In genomic region chr9:98127226-98127625, GRCh38 we compare ENCODE assay signal across 28 cellular contexts. TPM values are rescaled to one million over a fixed set of nuclear protein-coding genes. Genes with fewer than 3 reads are reported as not detected.
"Had no signal": no experiment of that assay in that cellular context is flagged by ENCODE, and none has a peak within 500 bp of the region (broad histone marks: within the 10 kb centered on the region; RNA-seq: fewer than 3 reads in every experiment).

No MANE protein-coding gene starts in this region.

- DNase-seq: central memory CD4-positive, alpha-beta T cell; colonic mucosa; dermis blood vessel endothelial cell; effector memory CD4-positive, alpha-beta T cell; foreskin keratinocyte; heart left ventricle; left cardiac atrium; left lung; mammary epithelial cell; mesendoderm; naive thymus-derived CD8-positive, alpha-beta T cell; spleen; stimulated activated CD4-positive, alpha-beta T cell treated with anti-CD3 and anti-CD28 coated beads, Interleukin-2, amount 100 ng/mL, for 48 hours; stimulated activated CD8-positive, alpha-beta memory T cell treated with anti-CD3 and anti-CD28 coated beads, Interleukin-4, amount 100 ng/mL, for 48 hours; stimulated activated naive CD8-positive, alpha-beta T cell treated with anti-CD3 and anti-CD28 coated beads, Interleukin-15, Interleukin-2, amounts not matched to agents 100 U/mL and 50 U/mL, for 24 hours; substantia nigra; testis had no signal

- FAIRE-seq: endothelial cell of umbilical vein had no signal

- H3K9ac ChIP-seq: parathyroid adenoma had no signal

- H3K4me3 ChIP-seq: colonic mucosa, esophagus muscularis mucosa, gastroesophageal sphincter, heart left ventricle, hepatocyte, left lung, right atrium auricular region, skin epidermis, spleen, testis, tibial artery had no signal

- H3K27me3 ChIP-seq: colonic mucosa, esophagus muscularis mucosa, foreskin keratinocyte, gastroesophageal sphincter, heart left ventricle, hepatocyte, left lung, right atrium auricular region, spleen, testis, tibial artery had no signal

- H3K9me3 ChIP-seq: colonic mucosa, esophagus muscularis mucosa, gastroesophageal sphincter, heart left ventricle, left lung, right atrium auricular region, spleen, testis, tibial artery had no signal

- H3K36me3 ChIP-seq: colonic mucosa, esophagus muscularis mucosa, gastroesophageal sphincter, right atrium auricular region had no signal

- ATAC-seq: foreskin keratinocyte; gastroesophageal sphincter; heart left ventricle; left cardiac atrium; left lung; naive thymus-derived CD8-positive, alpha-beta T cell; stimulated activated naive CD8-positive, alpha-beta T cell treated with anti-CD3 and anti-CD28 coated beads, Interleukin-15, Interleukin-2, amounts not matched to agents 100 U/mL and 50 U/mL, for 24 hours had no signal

- H3K4me1 ChIP-seq: colonic mucosa, foreskin keratinocyte, gastroesophageal sphincter, parathyroid adenoma, testis, tibial artery had no signal

- H3K27ac Mint-ChIP-seq: progenitor cell of endocrine pancreas, type B pancreatic cell had no signal

- H3K9me3 Mint-ChIP-seq: naive thymus-derived CD8-positive, alpha-beta T cell; type B pancreatic cell had no signal

- H3K36me3 Mint-ChIP-seq: type B pancreatic cell had no signal

- H3K4me3 Mint-ChIP-seq: naive thymus-derived CD8-positive, alpha-beta T cell; type B pancreatic cell had no signal

- H3K27me3 Mint-ChIP-seq: naive thymus-derived CD8-positive, alpha-beta T cell; progenitor cell of endocrine pancreas; type B pancreatic cell had no signal

- H3K27ac ChIP-seq: colonic mucosa, esophagus muscularis mucosa, foreskin keratinocyte, gastroesophageal sphincter, heart left ventricle, hepatocyte, left lung, parathyroid adenoma, right atrium auricular region, skin epidermis, testis, tibial artery had no signal

RNA-seq across cellular contexts. Expression of gene TRIM14, which starts 8.2 kb away (rescaled TPM):
- polyA plus RNA-seq: neural cell had no signal
